8 cellular contexts compared by ENCODE assay signal in genomic region chr16:424033-424622, GRCh38. TPM values are rescaled to one million over a fixed set of nuclear protein-coding genes. Genes with fewer than 3 reads are reported as not detected.
DNase-seq lines count a peak whose midpoint lies in the region; ATAC-seq, FAIRE-seq and TF ChIP-seq lines count a peak whose summit lies in the region.

No MANE protein-coding gene starts in this region.

- H3K9me3 ChIP-seq in mammary epithelial cell (replicated peaks; ENCODE audit: insufficient read depth, low read length) (no peaks in the 10 kb centered on the region), kidney (ENCODE audit: control insufficient read depth in 1 of 2, low read length in 2 of 2) (no peaks in the 10 kb centered on the region), spleen (no peaks in the 10 kb centered on the region)

- H3K27ac ChIP-seq in mammary epithelial cell (ENCODE audit: insufficient read depth, low read depth, low read length) = peak overlapping the region; percentile 41
- peak overlapping the region in 1 of 2 donors; percentile 95 for H3K27ac ChIP-seq in kidney (ENCODE audit: low read depth in 2 of 2, low read length in 2 of 2)
- peak overlapping the region in 7 of 8 donors; percentile 80 to 96 (median 91) for H3K27ac ChIP-seq in spleen

- H3K4me2 ChIP-seq in mammary epithelial cell (ENCODE audit: insufficient read depth, low read depth, low read length) = peak overlapping the region; percentile 96

- FAIRE-seq in kidney (lab: Jason Lieb, UNC) = no peak

- H3K27me3 ChIP-seq in mammary epithelial cell (ENCODE audit: insufficient read depth, low read length) (no peaks in the 10 kb centered on the region), spleen (replicated peaks in 1 of 7) (peaks cover 0 to 14% (median 0%) of the 10 kb centered on the region in 7 donors)

- dilution Hi-C loops in mammary epithelial cell (cut with HindIII; ENCODE audit: low sequenced_read_pairs) = no loop called here

- peaks cover 36% of the 10 kb centered on the region for H3K4me1 ChIP-seq in mammary epithelial cell (ENCODE audit: insufficient read depth, low read length)
- peaks cover 15 to 17% of the 10 kb centered on the region in 2 donors for H3K4me1 ChIP-seq in kidney (ENCODE audit: control insufficient read depth in 1 of 2, insufficient read depth in 1 of 2, low read depth in 1 of 2, low read length in 2 of 2)
- H3K4me1 ChIP-seq in spleen = peaks cover 6 to 45% (median 33%) of the 10 kb centered on the region in 6 donors

- CTCF ChIA-PET in mammary epithelial cell (lab: Charles Lee; ENCODE audit: low non-redundant PET) = interaction anchor here (0.5 kb wide), 1 partner anchor 28 kb away, joined by 3 read pairs; no protein-coding TSS in a partner anchor

- no peak for TF ChIP-seq CTCF in mammary epithelial cell (conservative IDR thresholded peaks at IDR 0.05 in 1 of 2, IDR thresholded peaks at IDR 0.05 in 1 of 2; ENCODE audit: extremely low read depth in 1 of 2, insufficient read depth in 1 of 2, low read depth in 1 of 2, low read length in 2 of 2)
- no peak for TF ChIP-seq CTCF in kidney (IDR thresholded peaks at IDR 0.05; ENCODE audit: borderline replicate concordance, extremely low read depth, insufficient read depth)
- TF ChIP-seq CTCF in spleen (IDR thresholded peaks at IDR 0.05 in 8 of 11, conservative IDR thresholded peaks at IDR 0.05 in 3 of 11) = no peak

- in situ Hi-C loops in mammary epithelial cell (cut with MboI; ENCODE audit: low sequenced_read_pairs in 2 of 2) = no loop called here

- no peak for ATAC-seq in HG02763 (IDR thresholded peaks at IDR 0.05; ENCODE audit: unreplicated experiment)
- no peak for ATAC-seq in GM21576 (IDR thresholded peaks at IDR 0.05; ENCODE audit: unreplicated experiment)

- no peak for TF ChIP-seq POLR2A in spleen (IDR thresholded peaks at IDR 0.05)

- H3K9ac ChIP-seq in mammary epithelial cell (ENCODE audit: insufficient read depth, low read length) (no peak overlapping the region), kidney (ENCODE audit: low read length in 2 of 2) (peak overlapping the region in 1 of 2 donors; percentile 86)

- DNase-seq in EH (ENCODE audit: low read depth) (peak; percentile 99), NCI-H2227 treated with DMSO at 0.1 percent for 48 hours (lab: John Stamatoyannopoulos, UW) (peak; percentile 35), mammary epithelial cell (peak; percentile 93), kidney (no peak), spleen (no peak), NCI-H82 (lab: John Stamatoyannopoulos, UW) (no peak)

- BruUV-seq in mammary epithelial cell (replicated peaks; lab: Mats Ljungman, UMichigan) = TSS peak; percentile 26

- peak overlapping the region; percentile 14 to 82 (median 72) for H3K4me3 ChIP-seq in mammary epithelial cell (replicated peaks in 1 of 3; ENCODE audit: insufficient read depth in 1 of 3, low read depth in 2 of 3, low read length in 3 of 3)
- peak overlapping the region; percentile 76 for H3K4me3 ChIP-seq in kidney (ENCODE audit: low read length in 2 of 2)
- H3K4me3 ChIP-seq in spleen = peak overlapping the region in 4 of 8 donors; percentile 60 to 87 (median 72)

- peaks cover 29% of the 10 kb centered on the region for H3K79me2 ChIP-seq in mammary epithelial cell (ENCODE audit: insufficient read depth, low read length)

- H3K36me3 ChIP-seq in mammary epithelial cell (ENCODE audit: insufficient read depth, low read length) = no peaks in the 10 kb centered on the region
- no peaks in the 10 kb centered on the region for H3K36me3 ChIP-seq in kidney (ENCODE audit: control insufficient read depth in 1 of 2, insufficient read depth in 2 of 2, low read length in 2 of 2)
- no peaks in the 10 kb centered on the region for H3K36me3 ChIP-seq in spleen

- intact Hi-C loops in mammary epithelial cell (cut with micrococcal nuclease) = loop anchor here (1.0 to 2.0 kb wide), 2 partner anchors 23 to 103 kb away; partner anchors contain the start of genes CAPN15 and DECR2
- intact Hi-C loops in kidney (cut with DNase I) = no loop called here
- intact Hi-C loops in spleen (cut with DNase I; ENCODE audit: low total_unique reads) = loop anchor here (10.0 kb wide), 1 partner anchor 61 kb away; no protein-coding TSS in a partner anchor

- peak overlapping the region; percentile 91 for H2AFZ ChIP-seq in mammary epithelial cell (ENCODE audit: low read depth, low read length)

- WGBS in mammary epithelial cell (ENCODE audit: low coverage, missing lambda C conversion rate) = under 1% methylated on average over 11 of the region's 20 CpGs
- WGBS in spleen, 5 donors = 58 to 78% (median 59%) methylated on average over 20 of the region's 20 CpGs

- H4K20me1 ChIP-seq in mammary epithelial cell (ENCODE audit: insufficient read depth, low read length) = no peaks in the 10 kb centered on the region

RNA-seq across cellular contexts. Expression of gene RAB11FIP3, which starts 1.3 kb away (rescaled TPM):
- total RNA-seq in mammary epithelial cell = 10 to 100 TPM; 14.2 to 30.4 TPM
- polyA plus RNA-seq in mammary epithelial cell = 7.3 TPM
- 74.8 TPM for polyA minus RNA-seq in mammary epithelial cell
- 84.9 TPM for total RNA-seq in kidney
- polyA plus RNA-seq in kidney (ENCODE audit: insufficient read depth, low read depth, low replicate concordance) = 162 TPM
- 10 to 100 TPM; 33.8 to 52.7 (median 40.6) TPM for total RNA-seq in spleen
- 10 to 100 TPM; 12.3 to 27.1 (median 14.3) TPM for polyA plus RNA-seq in spleen

RNA-seq across cellular contexts. Expression of gene DECR2, which starts 22.4 kb away (rescaled TPM):
- 10 to 100 TPM; 19.2 to 26.6 TPM for total RNA-seq in mammary epithelial cell
- 14.5 TPM for polyA plus RNA-seq in mammary epithelial cell
- 10.2 TPM for polyA minus RNA-seq in mammary epithelial cell
- total RNA-seq in kidney = 23.8 TPM
- 58.9 TPM for polyA plus RNA-seq in kidney (ENCODE audit: insufficient read depth, low read depth, low replicate concordance)
- total RNA-seq in spleen = 10 to 100 TPM in 5 of 7 donors, 1 to 10 TPM in 2; 8.9 to 14.8 (median 11.7) TPM
- polyA plus RNA-seq in spleen = 10 to 100 TPM in 2 of 3 donors, 1 to 10 TPM in 1; 9.1 to 19.5 (median 14.1) TPM

RNA-seq across cellular contexts. Expression of gene NME4, which starts 27.1 kb away (rescaled TPM):
- total RNA-seq in mammary epithelial cell = 10 to 100 TPM; 64.7 to 74.4 TPM
- 88.6 TPM for polyA plus RNA-seq in mammary epithelial cell
- polyA minus RNA-seq in mammary epithelial cell = 35.0 TPM
- 56.6 TPM for total RNA-seq in kidney
- polyA plus RNA-seq in kidney (ENCODE audit: insufficient read depth, low read depth, low replicate concordance) = 100 TPM
- 10 to 100 TPM; 27.3 to 71.4 (median 50.0) TPM for total RNA-seq in spleen
- polyA plus RNA-seq in spleen = 10 to 100 TPM; 43.4 to 75.8 (median 67.7) TPM

RNA-seq across cellular contexts. Expression of gene PGAP6, which starts 42.4 kb away (rescaled TPM):
- total RNA-seq in mammary epithelial cell (10 to 100 TPM; 31.3 to 44.5 TPM), kidney (65.0 TPM), spleen (10 to 100 TPM; 35.7 to 63.2 (median 51.0) TPM)
- polyA plus RNA-seq in mammary epithelial cell (73.2 TPM), kidney (ENCODE audit: insufficient read depth, low read depth, low replicate concordance) (144 TPM), spleen (10 to 100 TPM; 19.5 to 40.6 (median 32.2) TPM)
- 77.1 TPM for polyA minus RNA-seq in mammary epithelial cell

RNA-seq across cellular contexts. Expression of gene MRPL28, which starts 53.8 kb away (rescaled TPM):
- 10 to 100 TPM; 49.8 to 83.9 TPM for total RNA-seq in mammary epithelial cell
- 155 TPM for polyA plus RNA-seq in mammary epithelial cell
- 129 TPM for polyA minus RNA-seq in mammary epithelial cell
- total RNA-seq in kidney = 59.1 TPM
- 201 TPM for polyA plus RNA-seq in kidney (ENCODE audit: insufficient read depth, low read depth, low replicate concordance)
- 10 to 100 TPM; 38.0 to 64.1 (median 48.0) TPM for total RNA-seq in spleen
- 100 to 1,000 TPM in 1 of 3 donors, 10 to 100 TPM in 2; 85.0 to 108 (median 85.7) TPM for polyA plus RNA-seq in spleen

Comparison
In these comparisons a context has a peak if more than half of its experiments do, and no peak if none do; other contexts are left out.
1. DNase-seq: peak in EH (single experiment), NCI-H2227 treated with DMSO at 0.1 percent for 48 hours (single experiment) and mammary epithelial cell (single experiment); none in kidney (single experiment), spleen (single experiment) and NCI-H82 (single experiment).